In the genomic region with DNA sequence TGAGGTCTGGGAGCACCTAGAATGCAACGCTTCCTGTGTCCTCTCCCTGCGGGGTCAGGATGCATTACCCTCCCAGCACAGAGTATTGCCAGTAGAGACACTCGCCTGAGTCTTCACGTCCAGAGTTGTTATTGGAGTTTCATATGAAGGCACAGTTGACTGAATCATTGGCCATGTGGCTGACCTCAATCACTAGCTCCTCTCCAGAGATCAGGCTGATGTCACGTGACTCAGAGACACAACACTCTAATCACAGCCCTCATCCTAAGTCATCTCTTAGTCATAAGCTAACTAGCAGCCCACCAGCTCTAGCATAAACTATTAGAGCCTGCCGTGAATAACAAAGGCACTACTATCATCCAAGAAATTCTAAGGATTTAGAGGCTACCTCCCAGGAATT, we compare ENCODE assay signal across 20 cellular contexts.
DNase-seq lines count a peak whose midpoint lies in the region; ATAC-seq and TF ChIP-seq lines count a peak whose summit lies in the region.
"Had no signal": no experiment of that assay in that cellular context is flagged by ENCODE, and none has a peak within 500 bp of the region (broad histone marks: within the 10 kb centered on the region; RNA-seq: fewer than 3 reads in every experiment).

No MANE protein-coding gene starts in this region.

- peak; percentile 82 for DNase-seq in ELR (ENCODE audit: low read depth)
- peak; percentile 86 for DNase-seq in RPMI7951 (ENCODE audit: low read depth)
- peak; percentile 84 for DNase-seq in esophagus muscularis mucosa (ENCODE audit: extremely low spot score)
- DNase-seq in renal cortical epithelial cell (ENCODE audit: low read depth), result peak; percentile 58
- no peak for DNase-seq in NCI-H2196 (lab: John Stamatoyannopoulos, UW; ENCODE audit: unreplicated experiment)
- no peak for DNase-seq in activated CD8-positive, alpha-beta memory T cell treated with anti-CD3 and anti-CD28 coated beads, Interleukin-2, amount 10 ng/mL, durations not matched to agents 7 days and 5 days
- no peak for DNase-seq in epidermal melanocyte (ENCODE audit: insufficient read length, low spot score)
- DNase-seq: activated CD4-positive, alpha-beta T cell treated with anti-CD3 and anti-CD28 coated beads for 4 hours; activated naive CD8-positive, alpha-beta T cell treated with anti-CD3 and anti-CD28 coated beads for 36 hours; GOT3; immature natural killer cell; NCI-H510A treated with DMSO at 0.1 percent for 48 hours; sigmoid colon; T-helper 17 cell; upper lobe of left lung had no signal

- no peaks in the 10 kb centered on the region for H3K4me1 Mint-ChIP-seq in activated CD8-positive, alpha-beta memory T cell treated with anti-CD3 and anti-CD28 coated beads, Interleukin-2, amount 10 ng/mL, durations not matched to agents 7 days and 5 days
- H3K4me1 Mint-ChIP-seq: activated naive CD8-positive, alpha-beta T cell treated with anti-CD3 and anti-CD28 coated beads for 36 hours; immature natural killer cell; stimulated activated memory B cell treated with anti-CD40 and anti-IgM and Interleukin-4, amounts not matched to agents 10 μg/mL and 1 μg/mL and 100 μg/mL, for 72 hours; T-helper 17 cell had no signal

- TF ChIP-seq EP300 in esophagus muscularis mucosa (IDR thresholded peaks at IDR 0.05), result no peak

- H3K27me3 Mint-ChIP-seq in activated CD8-positive, alpha-beta memory T cell treated with anti-CD3 and anti-CD28 coated beads, Interleukin-2, amount 10 ng/mL, durations not matched to agents 7 days and 5 days, result peaks cover 4% of the 10 kb centered on the region

- 87% methylated on average over 5 of the region's 6 CpGs for WGBS in esophagus muscularis mucosa

- TF ChIP-seq POLR2A in esophagus muscularis mucosa (IDR thresholded peaks at IDR 0.05; ENCODE audit: low read depth), result no peak

- H3K36me3 ChIP-seq in esophagus muscularis mucosa, result no peaks in the 10 kb centered on the region
- H3K36me3 ChIP-seq: neutrophil, sigmoid colon, upper lobe of left lung had no signal

- H3K4me3 Mint-ChIP-seq in activated CD8-positive, alpha-beta memory T cell treated with anti-CD3 and anti-CD28 coated beads, Interleukin-2, amount 10 ng/mL, durations not matched to agents 7 days and 5 days, result no peak overlapping the region
- H3K4me3 Mint-ChIP-seq: activated naive CD8-positive, alpha-beta T cell treated with anti-CD3 and anti-CD28 coated beads for 36 hours; immature natural killer cell; stimulated activated memory B cell treated with anti-CD40 and anti-IgM and Interleukin-4, amounts not matched to agents 10 μg/mL and 1 μg/mL and 100 μg/mL, for 72 hours; T-helper 17 cell had no signal

- no peak overlapping the region for H3K27ac Mint-ChIP-seq in activated CD8-positive, alpha-beta memory T cell treated with anti-CD3 and anti-CD28 coated beads, Interleukin-2, amount 10 ng/mL, durations not matched to agents 7 days and 5 days
- H3K27ac Mint-ChIP-seq: activated naive CD8-positive, alpha-beta T cell treated with anti-CD3 and anti-CD28 coated beads for 36 hours; immature natural killer cell; stimulated activated memory B cell treated with anti-CD40 and anti-IgM and Interleukin-4, amounts not matched to agents 10 μg/mL and 1 μg/mL and 100 μg/mL, for 72 hours; T-helper 17 cell had no signal

- H3K27me3 ChIP-seq in esophagus muscularis mucosa, result peaks cover 0 to 7% (median 0%) of the 10 kb centered on the region in 4 donors
- H3K27me3 ChIP-seq: neutrophil, sigmoid colon, upper lobe of left lung had no signal

- no peak for ATAC-seq in activated CD8-positive, alpha-beta memory T cell treated with anti-CD3 and anti-CD28 coated beads, Interleukin-2, amount 10 ng/mL, durations not matched to agents 7 days and 5 days
- no peak for ATAC-seq in HG03097 (IDR thresholded peaks at IDR 0.05; ENCODE audit: low FRiP score, unreplicated experiment)
- ATAC-seq: stimulated activated memory B cell treated with anti-CD40 and anti-IgM and Interleukin-4, amounts not matched to agents 10 μg/mL and 1 μg/mL and 100 μg/mL, for 72 hours; T-helper 17 cell had no signal

- intact Hi-C loops in esophagus muscularis mucosa (cut with DNase I), result no loop called here

- H3K9me3 ChIP-seq in esophagus muscularis mucosa, result no peaks in the 10 kb centered on the region
- H3K9me3 ChIP-seq: neutrophil, sigmoid colon, upper lobe of left lung had no signal

- no peak overlapping the region for H3K27ac ChIP-seq in esophagus muscularis mucosa (replicated peaks in 1 of 4)
- H3K27ac ChIP-seq: coronary artery, KMS-11, neutrophil, sigmoid colon, upper lobe of left lung had no signal

- H3K4me1 ChIP-seq in esophagus muscularis mucosa, result no peaks in the 10 kb centered on the region
- H3K4me1 ChIP-seq: sigmoid colon, upper lobe of left lung had no signal

- H3K4me3 ChIP-seq in esophagus muscularis mucosa, result no peak overlapping the region
- H3K4me3 ChIP-seq: coronary artery, sigmoid colon, upper lobe of left lung had no signal

- TF ChIP-seq CTCF in esophagus muscularis mucosa (IDR thresholded peaks at IDR 0.05), result no peak

- CTCF ChIA-PET in activated CD8-positive, alpha-beta memory T cell treated with anti-CD3 and anti-CD28 coated beads, Interleukin-2, amount 10 ng/mL, durations not matched to agents 7 days and 5 days (lab: Charles Lee), result no interaction called here

- H3K9me3 Mint-ChIP-seq in activated CD8-positive, alpha-beta memory T cell treated with anti-CD3 and anti-CD28 coated beads, Interleukin-2, amount 10 ng/mL, durations not matched to agents 7 days and 5 days (ENCODE audit: low read depth), result no peaks in the 10 kb centered on the region
- H3K9me3 Mint-ChIP-seq: activated naive CD8-positive, alpha-beta T cell treated with anti-CD3 and anti-CD28 coated beads for 36 hours; immature natural killer cell; stimulated activated memory B cell treated with anti-CD40 and anti-IgM and Interleukin-4, amounts not matched to agents 10 μg/mL and 1 μg/mL and 100 μg/mL, for 72 hours had no signal

- no peaks in the 10 kb centered on the region for H3K36me3 Mint-ChIP-seq in activated CD8-positive, alpha-beta memory T cell treated with anti-CD3 and anti-CD28 coated beads, Interleukin-2, amount 10 ng/mL, durations not matched to agents 7 days and 5 days
- H3K36me3 Mint-ChIP-seq: activated naive CD8-positive, alpha-beta T cell treated with anti-CD3 and anti-CD28 coated beads for 36 hours; immature natural killer cell; stimulated activated memory B cell treated with anti-CD40 and anti-IgM and Interleukin-4, amounts not matched to agents 10 μg/mL and 1 μg/mL and 100 μg/mL, for 72 hours had no signal

Comparison
In these comparisons a context has a peak if more than half of its experiments do, and no peak if none do; other contexts are left out.
1. DNase-seq: peak in ELR (single experiment), RPMI7951 (single experiment), esophagus muscularis mucosa (single experiment) and renal cortical epithelial cell (single experiment); none in NCI-H2196 (single experiment), activated CD8-positive, alpha-beta memory T cell treated with anti-CD3 and anti-CD28 coated beads, Interleukin-2, amount 10 ng/mL, durations not matched to agents 7 days and 5 days (single experiment) and epidermal melanocyte (single experiment).